ENCODE assay signal across 25 cellular contexts in the genomic region with DNA sequence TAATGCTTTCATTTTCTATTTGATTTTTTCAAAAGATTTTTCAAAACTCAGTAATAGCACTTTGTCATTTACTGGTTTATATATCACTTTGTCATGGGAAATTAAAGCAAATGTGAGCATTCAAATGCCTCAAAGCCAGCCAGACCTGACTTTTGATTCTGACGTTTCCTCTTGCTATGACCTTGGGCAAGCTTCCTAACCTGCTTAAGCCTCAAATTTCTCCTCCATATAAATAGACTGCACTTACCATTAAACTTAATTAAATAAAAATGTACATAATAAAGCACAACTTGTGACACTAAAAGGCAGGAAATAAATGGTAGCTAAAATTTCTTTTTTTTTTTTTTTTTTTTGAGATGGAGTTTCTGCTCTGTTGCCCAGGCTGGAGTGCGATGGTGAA.
"Had no signal": no experiment of that assay in that cellular context is flagged by ENCODE, and none has a peak within 500 bp of the region (broad histone marks: within the 10 kb centered on the region; RNA-seq: fewer than 3 reads in every experiment).

No MANE protein-coding gene starts in this region.

- H3K9ac ChIP-seq: parathyroid adenoma had no signal

- H3K36me3 ChIP-seq: neutrophil, right lobe of liver, sigmoid colon, stomach, thoracic aorta, thyroid gland, tibial nerve, upper lobe of left lung, vagina had no signal

- H3K27me3 ChIP-seq: neutrophil, right lobe of liver, sigmoid colon, stomach, thyroid gland, tibial nerve, upper lobe of left lung, vagina had no signal

- H2AFZ ChIP-seq: parathyroid adenoma had no signal

- ATAC-seq: natural killer cell treated with Interleukin-12 subunit alpha and Interleukin-12 subunit beta and Interleukin-15 and Interleukin-18, amount 100 ng/mL, for 72 hours; psoas muscle; right cardiac atrium; right lobe of liver; stimulated activated effector memory CD8-positive, alpha-beta T cell treated with anti-CD3 and anti-CD28 coated beads, Interleukin-12 subunit alpha, Interleukin-12 subunit beta, amount 100 ng/mL, for 72 hours; stimulated activated naive B cell treated with anti-CD40 and anti-IgM and Interleukin-4, amounts not matched to agents 10 μg/mL and 1 μg/mL and 100 μg/mL, for 72 hours had no signal

- H3K9me3 ChIP-seq: neutrophil, psoas muscle, right lobe of liver, sigmoid colon, stomach, thoracic aorta, thyroid gland, tibial nerve, upper lobe of left lung, vagina had no signal

- H3K27ac ChIP-seq: neutrophil, parathyroid adenoma, psoas muscle, right lobe of liver, sigmoid colon, stomach, thoracic aorta, thyroid gland, tibial nerve, upper lobe of left lung, vagina had no signal

- H3K4me3 ChIP-seq: psoas muscle, right lobe of liver, sigmoid colon, stomach, thoracic aorta, thyroid gland, tibial nerve, upper lobe of left lung, vagina had no signal

- DNase-seq: nephron progenitor cell; nucleus accumbens; posterior cingulate gyrus; psoas muscle; right cardiac atrium; right lobe of liver; sigmoid colon; small intestine; stimulated activated CD4-positive, alpha-beta T cell treated with anti-CD3 and anti-CD28 coated beads, Interleukin-15, amount 100 ng/mL, for 24 hours; stimulated activated CD4-positive, alpha-beta T cell treated with anti-CD3 and anti-CD28 coated beads, Interleukin-2, amount 100 ng/mL, for 24 hours; stimulated activated CD4-positive, alpha-beta T cell treated with anti-CD3 and anti-CD28 coated beads, Interleukin-2, amount 100 ng/mL, for 48 hours; stimulated activated CD4-positive, alpha-beta T cell treated with anti-CD3 and anti-CD28 coated beads, Interleukin-4, amount 100 ng/mL, for 24 hours; stimulated activated naive B cell treated with anti-CD40 and anti-IgM and Interleukin-4, amounts not matched to agents 10 μg/mL and 1 μg/mL and 100 μg/mL, for 72 hours; stimulated activated naive CD4-positive, alpha-beta T cell treated with Interleukin-2 at 50 U/mL for 16 hours; stomach; thyroid gland; trophoblast cell; upper lobe of left lung had no signal

- H3K4me1 ChIP-seq: parathyroid adenoma, psoas muscle, right lobe of liver, sigmoid colon, stomach, thyroid gland, tibial nerve, upper lobe of left lung, vagina had no signal
